1 cellular context compared by ENCODE assay signal in the genomic region with DNA sequence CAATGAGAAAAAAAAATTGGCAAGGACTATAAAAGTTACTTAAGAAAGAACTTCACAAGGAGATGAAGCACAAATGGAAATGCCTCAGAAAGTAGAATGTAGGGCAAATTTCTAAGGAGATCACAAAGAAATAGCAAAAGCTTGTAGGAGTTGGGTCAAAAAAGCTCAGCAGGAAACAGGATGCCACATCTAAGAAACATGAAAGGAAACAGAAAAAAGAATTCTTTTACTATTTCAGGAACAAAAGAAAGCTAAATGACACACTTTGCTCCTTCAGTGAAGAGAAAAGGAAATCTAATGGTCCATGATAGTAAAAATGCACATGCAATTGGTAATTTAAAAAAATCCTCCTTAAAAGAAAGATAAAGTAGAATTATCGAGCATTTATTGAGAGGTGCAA.
TF ChIP-seq lines count a peak whose summit lies in the region.

No MANE protein-coding gene starts in this region.

TF ChIP-seq in H1, 55 proteins besides CTCF, POLR2A, EP300 and RAD21 (continued from another document):
- TF ChIP-seq, protein P1, sequence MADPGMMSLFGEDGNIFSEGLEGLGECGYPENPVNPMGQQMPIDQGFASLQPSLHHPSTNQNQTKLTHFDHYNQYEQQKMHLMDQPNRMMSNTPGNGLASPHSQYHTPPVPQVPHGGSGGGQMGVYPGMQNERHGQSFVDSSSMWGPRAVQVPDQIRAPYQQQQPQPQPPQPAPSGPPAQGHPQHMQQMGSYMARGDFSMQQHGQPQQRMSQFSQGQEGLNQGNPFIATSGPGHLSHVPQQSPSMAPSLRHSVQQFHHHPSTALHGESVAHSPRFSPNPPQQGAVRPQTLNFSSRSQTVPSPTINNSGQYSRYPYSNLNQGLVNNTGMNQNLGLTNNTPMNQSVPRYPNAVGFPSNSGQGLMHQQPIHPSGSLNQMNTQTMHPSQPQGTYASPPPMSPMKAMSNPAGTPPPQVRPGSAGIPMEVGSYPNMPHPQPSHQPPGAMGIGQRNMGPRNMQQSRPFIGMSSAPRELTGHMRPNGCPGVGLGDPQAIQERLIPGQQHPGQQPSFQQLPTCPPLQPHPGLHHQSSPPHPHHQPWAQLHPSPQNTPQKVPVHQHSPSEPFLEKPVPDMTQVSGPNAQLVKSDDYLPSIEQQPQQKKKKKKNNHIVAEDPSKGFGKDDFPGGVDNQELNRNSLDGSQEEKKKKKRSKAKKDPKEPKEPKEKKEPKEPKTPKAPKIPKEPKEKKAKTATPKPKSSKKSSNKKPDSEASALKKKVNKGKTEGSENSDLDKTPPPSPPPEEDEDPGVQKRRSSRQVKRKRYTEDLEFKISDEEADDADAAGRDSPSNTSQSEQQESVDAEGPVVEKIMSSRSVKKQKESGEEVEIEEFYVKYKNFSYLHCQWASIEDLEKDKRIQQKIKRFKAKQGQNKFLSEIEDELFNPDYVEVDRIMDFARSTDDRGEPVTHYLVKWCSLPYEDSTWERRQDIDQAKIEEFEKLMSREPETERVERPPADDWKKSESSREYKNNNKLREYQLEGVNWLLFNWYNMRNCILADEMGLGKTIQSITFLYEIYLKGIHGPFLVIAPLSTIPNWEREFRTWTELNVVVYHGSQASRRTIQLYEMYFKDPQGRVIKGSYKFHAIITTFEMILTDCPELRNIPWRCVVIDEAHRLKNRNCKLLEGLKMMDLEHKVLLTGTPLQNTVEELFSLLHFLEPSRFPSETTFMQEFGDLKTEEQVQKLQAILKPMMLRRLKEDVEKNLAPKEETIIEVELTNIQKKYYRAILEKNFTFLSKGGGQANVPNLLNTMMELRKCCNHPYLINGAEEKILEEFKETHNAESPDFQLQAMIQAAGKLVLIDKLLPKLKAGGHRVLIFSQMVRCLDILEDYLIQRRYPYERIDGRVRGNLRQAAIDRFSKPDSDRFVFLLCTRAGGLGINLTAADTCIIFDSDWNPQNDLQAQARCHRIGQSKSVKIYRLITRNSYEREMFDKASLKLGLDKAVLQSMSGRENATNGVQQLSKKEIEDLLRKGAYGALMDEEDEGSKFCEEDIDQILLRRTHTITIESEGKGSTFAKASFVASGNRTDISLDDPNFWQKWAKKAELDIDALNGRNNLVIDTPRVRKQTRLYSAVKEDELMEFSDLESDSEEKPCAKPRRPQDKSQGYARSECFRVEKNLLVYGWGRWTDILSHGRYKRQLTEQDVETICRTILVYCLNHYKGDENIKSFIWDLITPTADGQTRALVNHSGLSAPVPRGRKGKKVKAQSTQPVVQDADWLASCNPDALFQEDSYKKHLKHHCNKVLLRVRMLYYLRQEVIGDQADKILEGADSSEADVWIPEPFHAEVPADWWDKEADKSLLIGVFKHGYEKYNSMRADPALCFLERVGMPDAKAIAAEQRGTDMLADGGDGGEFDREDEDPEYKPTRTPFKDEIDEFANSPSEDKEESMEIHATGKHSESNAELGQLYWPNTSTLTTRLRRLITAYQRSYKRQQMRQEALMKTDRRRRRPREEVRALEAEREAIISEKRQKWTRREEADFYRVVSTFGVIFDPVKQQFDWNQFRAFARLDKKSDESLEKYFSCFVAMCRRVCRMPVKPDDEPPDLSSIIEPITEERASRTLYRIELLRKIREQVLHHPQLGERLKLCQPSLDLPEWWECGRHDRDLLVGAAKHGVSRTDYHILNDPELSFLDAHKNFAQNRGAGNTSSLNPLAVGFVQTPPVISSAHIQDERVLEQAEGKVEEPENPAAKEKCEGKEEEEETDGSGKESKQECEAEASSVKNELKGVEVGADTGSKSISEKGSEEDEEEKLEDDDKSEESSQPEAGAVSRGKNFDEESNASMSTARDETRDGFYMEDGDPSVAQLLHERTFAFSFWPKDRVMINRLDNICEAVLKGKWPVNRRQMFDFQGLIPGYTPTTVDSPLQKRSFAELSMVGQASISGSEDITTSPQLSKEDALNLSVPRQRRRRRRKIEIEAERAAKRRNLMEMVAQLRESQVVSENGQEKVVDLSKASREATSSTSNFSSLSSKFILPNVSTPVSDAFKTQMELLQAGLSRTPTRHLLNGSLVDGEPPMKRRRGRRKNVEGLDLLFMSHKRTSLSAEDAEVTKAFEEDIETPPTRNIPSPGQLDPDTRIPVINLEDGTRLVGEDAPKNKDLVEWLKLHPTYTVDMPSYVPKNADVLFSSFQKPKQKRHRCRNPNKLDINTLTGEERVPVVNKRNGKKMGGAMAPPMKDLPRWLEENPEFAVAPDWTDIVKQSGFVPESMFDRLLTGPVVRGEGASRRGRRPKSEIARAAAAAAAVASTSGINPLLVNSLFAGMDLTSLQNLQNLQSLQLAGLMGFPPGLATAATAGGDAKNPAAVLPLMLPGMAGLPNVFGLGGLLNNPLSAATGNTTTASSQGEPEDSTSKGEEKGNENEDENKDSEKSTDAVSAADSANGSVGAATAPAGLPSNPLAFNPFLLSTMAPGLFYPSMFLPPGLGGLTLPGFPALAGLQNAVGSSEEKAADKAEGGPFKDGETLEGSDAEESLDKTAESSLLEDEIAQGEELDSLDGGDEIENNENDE (IDR thresholded peaks at IDR 0.05; ENCODE audit: insufficient replicate concordance, low read length), result peak; percentile 57
- no peak for TF ChIP-seq TBP (IDR thresholded peaks at IDR 0.05; ENCODE audit: low read depth, low read length)
TF ChIP-seq in H1: peak in this region for 2.
